In the genomic region with DNA sequence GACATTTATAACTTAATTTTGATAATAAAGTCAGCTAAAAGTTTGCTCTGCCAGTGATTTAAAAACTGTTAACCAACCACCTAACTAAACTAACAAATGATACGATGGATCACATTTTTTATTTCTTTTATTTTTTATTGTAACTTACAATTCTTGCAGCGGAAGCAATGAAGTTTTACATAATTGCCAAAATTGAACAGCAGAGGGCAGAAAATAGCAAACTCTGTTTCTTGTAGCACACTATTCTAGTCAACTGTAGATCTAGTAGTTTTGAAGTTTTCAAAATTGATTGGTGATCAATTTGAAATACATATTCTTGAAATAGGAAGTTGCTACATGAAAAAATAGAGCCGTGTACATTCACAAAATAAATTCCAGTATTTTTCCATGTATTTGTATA, we compare ENCODE assay signal across 8 cellular contexts. TPM values are rescaled to one million over a fixed set of nuclear protein-coding genes. Genes with fewer than 3 reads are reported as not detected.
DNase-seq lines count a peak whose midpoint lies in the region; ATAC-seq and TF ChIP-seq lines count a peak whose summit lies in the region.
"Had no signal": no experiment of that assay in that cellular context is flagged by ENCODE, and none has a peak within 500 bp of the region (broad histone marks: within the 10 kb centered on the region; RNA-seq: fewer than 3 reads in every experiment).

No MANE protein-coding gene starts in this region.

- H3K4me1 ChIP-seq in psoas muscle, result peaks cover 11% of the 10 kb centered on the region

- intact Hi-C loops in dorsolateral prefrontal cortex (cut with DNase I), result no loop called here
- intact Hi-C loops in psoas muscle (cut with DNase I), result loop anchor here (2.0 to 10.0 kb wide), 2 partner anchors 757 to 761 kb away; no protein-coding TSS in a partner anchor

- H3K4me3 ChIP-seq in dorsolateral prefrontal cortex (no peak overlapping the region), psoas muscle (no peak overlapping the region)

- no peaks in the 10 kb centered on the region for H3K9me3 ChIP-seq in psoas muscle

- TF ChIP-seq CTCF in GM12873 (IDR thresholded peaks at IDR 0.05; ENCODE audit: insufficient read depth, low read depth, low read length, missing control alignments), result peak; percentile 26
- peak; percentile 46 to 81 (median 70) for TF ChIP-seq CTCF in dorsolateral prefrontal cortex (IDR thresholded peaks at IDR 0.05 in 54 of 56, conservative IDR thresholded peaks at IDR 0.05 in 2 of 56; ENCODE audit: low read depth in 1 of 56, partially characterized antibody in 56 of 56)
- peak; percentile 43 for TF ChIP-seq CTCF in psoas muscle (IDR thresholded peaks at IDR 0.05)

- ATAC-seq in psoas muscle (no peak), GM21423 (IDR thresholded peaks at IDR 0.05; ENCODE audit: unreplicated experiment) (no peak)

- H3K27me3 ChIP-seq in dorsolateral prefrontal cortex (peaks cover 0 to 5% (median 0%) of the 10 kb centered on the region in 45 donors), psoas muscle (ENCODE audit: insufficient read depth in 3 of 3, low read length in 2 of 3) (peaks cover 4 to 39% (median 15%) of the 10 kb centered on the region in 3 donors)

- 28 to 34% (median 33%) methylated on average over 3 of the region's 3 CpGs for WGBS in psoas muscle, 3 donors

- no peaks in the 10 kb centered on the region for H3K36me3 ChIP-seq in psoas muscle (ENCODE audit: insufficient read depth in 1 of 2, low read depth in 1 of 2)

- no peak overlapping the region for H3K27ac ChIP-seq in dorsolateral prefrontal cortex
- H3K27ac ChIP-seq in psoas muscle, result no peak overlapping the region

- peak; percentile 16 for DNase-seq in NCI-H1092 treated with DMSO at 0.1 percent for 48 hours (lab: John Stamatoyannopoulos, UW)
- no peak for DNase-seq in dorsolateral prefrontal cortex
- DNase-seq in psoas muscle, result no peak
- no peak for DNase-seq in activated CD4-positive, CD25-positive, alpha-beta regulatory T cell (lab: John Stamatoyannopoulos, UW)
- DNase-seq in ureter (ENCODE audit: low spot score), result no peak

RNA-seq across cellular contexts. Expression of a gene that starts 2.8 kb away (rescaled TPM):
- total RNA-seq in dorsolateral prefrontal cortex (100 to 1,000 TPM; 216 to 613 (median 446) TPM), psoas muscle (1 to 10 TPM in 1 of 4 donors, under 1 TPM in 2, not detected in 1; 0.09 to 3.0 (median 0.15) TPM), ureter (0.18 TPM)
- polyA plus RNA-seq in psoas muscle, result under 1 TPM in 1 of 3 donors, not detected in 2; 0.09 TPM
- polyA plus RNA-seq: IgD-negative memory B cell had no signal

Comparison
In these comparisons a context has a peak if more than half of its experiments do, and no peak if none do; other contexts are left out.
1. RNA of a gene that starts 2.8 kb away (total RNA-seq): 216 to 613 TPM in dorsolateral prefrontal cortex; 0.18 TPM in ureter (single experiment) and 0.09 to 3.0 TPM in psoas muscle; every median in the first group is over 10 times any median in the second.
2. intact Hi-C loops: an anchor here in psoas muscle (2.0 to 10.0 kb wide); none called in dorsolateral prefrontal cortex.
3. Peak in every context shown above with its lines, with median percentiles within 50 percentile points of each other: CTCF ChIP-seq.